Comparison of ENCODE assay signal across 1 cellular context in the genomic region with DNA sequence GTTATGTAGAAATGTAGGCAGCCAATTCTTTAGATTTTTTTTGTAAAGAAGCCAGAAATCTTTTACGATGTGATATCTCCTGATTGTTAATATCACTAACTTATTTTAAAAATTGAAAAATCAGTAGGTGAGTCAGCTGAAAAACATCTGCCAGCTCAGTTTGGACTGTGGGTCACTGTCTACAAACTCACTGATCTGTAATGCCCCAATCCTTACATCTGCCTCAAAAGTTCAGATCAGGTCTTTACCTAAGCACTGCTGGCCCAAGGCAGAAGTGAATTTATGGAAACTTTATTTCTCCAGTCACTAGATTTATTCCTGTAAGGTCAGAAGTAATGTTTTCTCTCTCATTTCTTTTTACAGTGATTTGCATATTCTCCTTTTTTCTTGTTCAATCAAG.
TF ChIP-seq lines count a peak whose summit lies in the region.

No MANE protein-coding gene starts in this region.

TF ChIP-seq in WTC11, 78 proteins besides CTCF, POLR2A, EP300 and RAD21 (continued from another document):
- TF ChIP-seq TP53 (CRISPR knock-in tag; IDR thresholded peaks at IDR 0.05) (no peak), MYBL2 (CRISPR knock-in tag; IDR thresholded peaks at IDR 0.05) (no peak), CREB1 (CRISPR knock-in tag; IDR thresholded peaks at IDR 0.05) (no peak)
